ENCODE assay signal across 15 cellular contexts in genomic region chr6:139753198-139753861, GRCh38.
DNase-seq lines count a peak whose midpoint lies in the region; ATAC-seq and TF ChIP-seq lines count a peak whose summit lies in the region.
"Had no signal": no experiment of that assay in that cellular context is flagged by ENCODE, and none has a peak within 500 bp of the region (broad histone marks: within the 10 kb centered on the region; RNA-seq: fewer than 3 reads in every experiment).

No MANE protein-coding gene starts in this region.

- peak overlapping the region; percentile 46 for H3K27ac ChIP-seq in SJCRH30
- H3K27ac ChIP-seq in PC-3 (ENCODE audit: low read length), result no peak overlapping the region
- no peak overlapping the region for H3K27ac ChIP-seq in lower lobe of right lung
- H3K27ac ChIP-seq: left ventricle myocardium inferior had no signal

- CTCF ChIA-PET in PC-3 (lab: Charles Lee), result no interaction called here

- no peaks in the 10 kb centered on the region for H3K79me2 ChIP-seq in PC-3 (ENCODE audit: low read length)

- ATAC-seq in PC-3 (no peak), lower lobe of right lung (no peak), GM19467 (IDR thresholded peaks at IDR 0.05; ENCODE audit: unreplicated experiment) (no peak)
- ATAC-seq: gastrocnemius medialis had no signal

- H3K27me3 ChIP-seq in SJCRH30, result no peaks in the 10 kb centered on the region
- H3K27me3 ChIP-seq in PC-3 (ENCODE audit: low read length), result no peaks in the 10 kb centered on the region
- H3K27me3 ChIP-seq in lower lobe of right lung (ENCODE audit: low read depth), result no peaks in the 10 kb centered on the region
- H3K27me3 ChIP-seq: gastrocnemius medialis had no signal

- no peak overlapping the region for H3K9ac ChIP-seq in PC-3 (ENCODE audit: low read length)

- POLR2A ChIA-PET in PC-3 (lab: Charles Lee; ENCODE audit: unreplicated experiment), result no interaction called here

- H4K20me1 ChIP-seq in PC-3 (ENCODE audit: low read length), result no peaks in the 10 kb centered on the region

- TF ChIP-seq CTCF in fibroblast of pulmonary artery (IDR thresholded peaks at IDR 0.05; ENCODE audit: low read length, missing control alignments) (no peak), PC-3 (conservative IDR thresholded peaks at IDR 0.05; ENCODE audit: low read depth, low read length) (no peak), lower lobe of right lung (IDR thresholded peaks at IDR 0.05) (no peak)

- H3K4me1 ChIP-seq in SJCRH30, result peaks cover 32% of the 10 kb centered on the region
- no peaks in the 10 kb centered on the region for H3K4me1 ChIP-seq in PC-3 (ENCODE audit: insufficient read depth, low read length)
- peaks cover 8% of the 10 kb centered on the region for H3K4me1 ChIP-seq in lower lobe of right lung

- H2AFZ ChIP-seq in PC-3 (ENCODE audit: low read length), result no peak overlapping the region

- no TSS peak for BruUV-seq in PC-3 (replicated peaks; lab: Mats Ljungman, UMichigan)

- DNase-seq in DMS114 treated with DMSO at 0.1 percent for 48 hours (lab: John Stamatoyannopoulos, UW; ENCODE audit: unreplicated experiment), result peak; percentile 96
- peak; percentile 15 to 40 for DNase-seq in SJCRH30
- DNase-seq in fibroblast of pulmonary artery (ENCODE audit: low read depth), result peak; percentile 80
- peak; percentile 73 for DNase-seq in non-pigmented ciliary epithelial cell (ENCODE audit: low read depth)
- no peak for DNase-seq in OCI-M1 (lab: John Stamatoyannopoulos, UW)
- no peak for DNase-seq in PC-3
- no peak for DNase-seq in lower lobe of right lung
- DNase-seq: activated effector memory CD4-positive, alpha-beta T cell treated with anti-CD3 and anti-CD28 coated beads, Interleukin-2, amount 50 U/mL, for 16 hours; cerebellar nuclear complex; gastrocnemius medialis; left ventricle myocardium inferior; NCI-H1436; posterior cingulate gyrus; stimulated activated CD4-positive, alpha-beta T cell treated with anti-CD3 and anti-CD28 coated beads, Interleukin-4, amount 100 ng/mL, for 4 hours had no signal

- H3F3A ChIP-seq in PC-3 (ENCODE audit: low read length, unreplicated experiment), result no peaks in the 10 kb centered on the region

- H3K4me3 ChIP-seq in SJCRH30 (no peak overlapping the region), fibroblast of pulmonary artery (replicated peaks; ENCODE audit: low read depth, low read length) (no peak overlapping the region), PC-3 (ENCODE audit: low read length) (no peak overlapping the region), lower lobe of right lung (no peak overlapping the region)
- H3K4me3 ChIP-seq: gastrocnemius medialis, left ventricle myocardium inferior had no signal

- no peaks in the 10 kb centered on the region for H3K9me2 ChIP-seq in PC-3 (replicated peaks; ENCODE audit: low read length)

- H3K4me2 ChIP-seq in PC-3 (ENCODE audit: low read length), result no peak overlapping the region

- intact Hi-C loops in PC-3 (cut with micrococcal nuclease), result no loop called here
- intact Hi-C loops in lower lobe of right lung (cut with DNase I), result loop anchor here (10.0 kb wide), 1 partner anchor 379 kb away; the partner anchor contains the start of gene CITED2

- H3K9me3 ChIP-seq in SJCRH30 (replicated peaks) (no peaks in the 10 kb centered on the region), PC-3 (ENCODE audit: low read length) (no peaks in the 10 kb centered on the region), lower lobe of right lung (no peaks in the 10 kb centered on the region)
- H3K9me3 ChIP-seq: gastrocnemius medialis, left ventricle myocardium inferior had no signal

- no peaks in the 10 kb centered on the region for H3K36me3 ChIP-seq in SJCRH30
- no peaks in the 10 kb centered on the region for H3K36me3 ChIP-seq in PC-3 (ENCODE audit: low read depth, low read length)
- H3K36me3 ChIP-seq in lower lobe of right lung, result no peaks in the 10 kb centered on the region
- H3K36me3 ChIP-seq: gastrocnemius medialis, left ventricle myocardium inferior had no signal

Comparison
In these comparisons a context has a peak if more than half of its experiments do, and no peak if none do; other contexts are left out.
1. DNase-seq: peak in DMS114 treated with DMSO at 0.1 percent for 48 hours (single experiment), SJCRH30 (2 of 2), fibroblast of pulmonary artery (single experiment) and non-pigmented ciliary epithelial cell (single experiment); none in OCI-M1 (single experiment), PC-3 (single experiment) and lower lobe of right lung (single experiment).